8 cellular contexts compared by ENCODE assay signal in the genomic region with DNA sequence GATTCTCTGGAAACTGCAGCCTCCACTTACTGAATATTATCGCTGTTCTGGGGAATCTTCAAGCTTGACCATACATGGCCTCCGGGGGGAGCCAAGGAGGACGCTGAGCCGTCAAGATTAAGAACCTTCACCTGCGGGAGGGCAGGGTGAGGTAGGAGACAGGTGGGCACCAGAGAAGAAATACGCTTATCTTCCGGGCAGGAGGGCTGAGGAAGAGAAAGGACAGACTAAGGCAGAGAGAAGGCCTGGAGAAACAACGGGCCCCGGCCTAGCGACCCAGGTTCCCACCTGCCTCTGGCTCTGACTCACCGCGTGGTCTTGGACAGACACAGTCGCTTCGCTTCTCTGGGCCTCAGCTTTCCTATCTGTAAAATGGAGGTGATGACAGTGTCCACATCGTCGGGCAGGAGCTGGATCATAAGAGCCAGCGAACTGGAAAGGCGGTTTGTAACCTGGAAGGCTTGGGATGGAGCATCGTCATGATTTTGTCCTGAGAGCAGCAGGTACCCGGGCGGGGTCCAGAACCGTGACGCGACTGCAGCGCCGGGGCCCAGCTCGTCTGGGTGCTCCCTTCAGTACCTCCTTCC. TPM values are rescaled to one million over a fixed set of nuclear protein-coding genes. Genes with fewer than 3 reads are reported as not detected.
A peak's percentile ranks its signal among the peaks of the same experiment; 100 is the strongest.
DNase-seq lines count a peak whose midpoint lies in the region; ATAC-seq and TF ChIP-seq lines count a peak whose summit lies in the region.

No MANE protein-coding gene starts in this region.

- H3F3A ChIP-seq in MM.1S (ENCODE audit: insufficient read depth, low read length): no peaks in the 10 kb centered on the region

- H3K9me3 ChIP-seq in MM.1S (replicated peaks; ENCODE audit: insufficient read depth, low read length) (no peaks in the 10 kb centered on the region), mesodermal cell (ENCODE audit: control insufficient read depth, low read length) (no peaks in the 10 kb centered on the region)

- peaks cover 31% of the 10 kb centered on the region for H3K4me1 Mint-ChIP-seq in dendritic cell treated with granulocyte-macrophage colony-stimulating factor and Interleukin-4, amounts not matched to agents 40 ng/mL and 50 ng/mL, for 4 days (ENCODE audit: low read depth)
- peaks cover 60% of the 10 kb centered on the region for H3K4me1 Mint-ChIP-seq in stimulated activated naive CD8-positive, alpha-beta T cell treated with anti-CD3 and anti-CD28 coated beads, Interleukin-15, amount 100 ng/mL, for 72 hours

- 2 to 4% methylated on average over 25 of the region's 27 CpGs for WGBS in mesodermal cell (ENCODE audit: insufficient coverage in 2 of 2), 2 experiments

- POLR2A ChIA-PET in HEK293T (lab: Yijun Ruan, JAX): interaction anchor here (1.0 to 2.8 kb wide), 11 partner anchors 10 to 372 kb away, joined by 3 to 39 read pairs (median 4); a partner anchor contains a TSS

- peak overlapping the region; percentile 86 for H2AFZ ChIP-seq in MM.1S (ENCODE audit: low read length)

- peak; percentile 53 for ATAC-seq in stimulated activated naive CD8-positive, alpha-beta T cell treated with anti-CD3 and anti-CD28 coated beads, Interleukin-15, amount 100 ng/mL, for 72 hours

- DNase-seq in activated naive CD4-positive, alpha-beta T cell treated with Interleukin-2 at 50 U/mL for 16 hours: peak; percentile 55
- no peak for DNase-seq in activated naive CD4-positive, alpha-beta T cell (lab: John Stamatoyannopoulos, UW)
- DNase-seq in HEK293T (ENCODE audit: extremely low spot score): peak; percentile 61
- DNase-seq in MM.1S: peak; percentile 85
- peak; percentile 43 to 53 for DNase-seq in stimulated activated naive CD8-positive, alpha-beta T cell treated with anti-CD3 and anti-CD28 coated beads, Interleukin-15, amount 100 ng/mL, for 72 hours

- H3K4me2 ChIP-seq in MM.1S (ENCODE audit: low read depth, low read length): peak overlapping the region; percentile 59

- H3K27me3 ChIP-seq in MM.1S (replicated peaks; ENCODE audit: insufficient read depth, low read length): no peaks in the 10 kb centered on the region

- H3K9me2 ChIP-seq in MM.1S (replicated peaks; ENCODE audit: insufficient read depth, low read length): no peaks in the 10 kb centered on the region

- H3K4me3 ChIP-seq in MM.1S (ENCODE audit: low read length): peak overlapping the region; percentile 92
- peak overlapping the region; percentile 89 for H3K4me3 ChIP-seq in mesodermal cell (ENCODE audit: extremely low read depth, insufficient read depth, low read length, poor library complexity, severe bottlenecking)

- peaks cover 70% of the 10 kb centered on the region for H3K79me2 ChIP-seq in MM.1S (ENCODE audit: low read length)

- peak overlapping the region; percentile 82 for H3K27ac Mint-ChIP-seq in dendritic cell treated with granulocyte-macrophage colony-stimulating factor and Interleukin-4, amounts not matched to agents 40 ng/mL and 50 ng/mL, for 4 days
- H3K27ac Mint-ChIP-seq in stimulated activated naive CD8-positive, alpha-beta T cell treated with anti-CD3 and anti-CD28 coated beads, Interleukin-15, amount 100 ng/mL, for 72 hours: peak overlapping the region; percentile 93 to 98

- H4K20me1 ChIP-seq in MM.1S (ENCODE audit: insufficient read depth, low read length): no peaks in the 10 kb centered on the region

- H3K27ac ChIP-seq in MM.1S (ENCODE audit: low read length): peak overlapping the region; percentile 56; the same call in 1 of the 2 replicates
- H3K27ac ChIP-seq in VCaP: peak overlapping the region; percentile 76
- H3K27ac ChIP-seq in mesodermal cell (ENCODE audit: low read depth, low read length, severe bottlenecking): peak overlapping the region; percentile 16

- no peaks in the 10 kb centered on the region for H3K27me3 Mint-ChIP-seq in dendritic cell treated with granulocyte-macrophage colony-stimulating factor and Interleukin-4, amounts not matched to agents 40 ng/mL and 50 ng/mL, for 4 days
- H3K27me3 Mint-ChIP-seq in stimulated activated naive CD8-positive, alpha-beta T cell treated with anti-CD3 and anti-CD28 coated beads, Interleukin-15, amount 100 ng/mL, for 72 hours: no peaks in the 10 kb centered on the region

- H3K4me3 Mint-ChIP-seq in dendritic cell treated with granulocyte-macrophage colony-stimulating factor and Interleukin-4, amounts not matched to agents 40 ng/mL and 50 ng/mL, for 4 days: peak overlapping the region; percentile 98
- peak overlapping the region; percentile 92 to 99 for H3K4me3 Mint-ChIP-seq in stimulated activated naive CD8-positive, alpha-beta T cell treated with anti-CD3 and anti-CD28 coated beads, Interleukin-15, amount 100 ng/mL, for 72 hours

- intact Hi-C loops in dendritic cell treated with granulocyte-macrophage colony-stimulating factor and Interleukin-4, amounts not matched to agents 40 ng/mL and 50 ng/mL, for 4 days (cut with micrococcal nuclease): loop anchor here (1.0 kb wide), 2 partner anchors 52 to 189 kb away; a partner anchor contains a TSS

- H3K36me3 ChIP-seq in MM.1S (replicated peaks; ENCODE audit: insufficient read depth, low read length) (no peaks in the 10 kb centered on the region), mesodermal cell (ENCODE audit: control insufficient read depth, insufficient read depth, low read length) (peaks cover 69% of the 10 kb centered on the region)

- H3K9me3 Mint-ChIP-seq in dendritic cell treated with granulocyte-macrophage colony-stimulating factor and Interleukin-4, amounts not matched to agents 40 ng/mL and 50 ng/mL, for 4 days: no peaks in the 10 kb centered on the region
- no peaks in the 10 kb centered on the region for H3K9me3 Mint-ChIP-seq in stimulated activated naive CD8-positive, alpha-beta T cell treated with anti-CD3 and anti-CD28 coated beads, Interleukin-15, amount 100 ng/mL, for 72 hours

- TF ChIP-seq CTCF in MM.1S (IDR thresholded peaks at IDR 0.05; ENCODE audit: low read length) (peak; percentile 69), VCaP (conservative IDR thresholded peaks at IDR 0.05) (peak; percentile 69)

- CTCF ChIA-PET in HEK293T (lab: Yijun Ruan, JAX): interaction anchor here (0.7 to 2.0 kb wide), 12 partner anchors 13 to 328 kb away, joined by 3 to 7 read pairs (median 4); a partner anchor contains a TSS

- peaks cover 84% of the 10 kb centered on the region for H3K36me3 Mint-ChIP-seq in dendritic cell treated with granulocyte-macrophage colony-stimulating factor and Interleukin-4, amounts not matched to agents 40 ng/mL and 50 ng/mL, for 4 days (ENCODE audit: low read depth)

- H3K9ac ChIP-seq in MM.1S (ENCODE audit: low read length): peak overlapping the region; percentile 84

- peaks cover 13% of the 10 kb centered on the region for H3K4me1 ChIP-seq in MM.1S (ENCODE audit: low read length)
- no peaks in the 10 kb centered on the region for H3K4me1 ChIP-seq in mesodermal cell (ENCODE audit: control insufficient read depth, insufficient read depth, low read length, poor library complexity, severe bottlenecking)

TF ChIP-seq in HEK293T, 16 proteins besides CTCF, POLR2A, EP300 and RAD21:
- no peak for TF ChIP-seq ELF4 (IDR thresholded peaks at IDR 0.05)
- no peak for TF ChIP-seq BHLHE40 (IDR thresholded peaks at IDR 0.05; ENCODE audit: borderline replicate concordance)
- no peak for TF ChIP-seq SP1 (IDR thresholded peaks at IDR 0.05)
- TF ChIP-seq, protein P1, sequence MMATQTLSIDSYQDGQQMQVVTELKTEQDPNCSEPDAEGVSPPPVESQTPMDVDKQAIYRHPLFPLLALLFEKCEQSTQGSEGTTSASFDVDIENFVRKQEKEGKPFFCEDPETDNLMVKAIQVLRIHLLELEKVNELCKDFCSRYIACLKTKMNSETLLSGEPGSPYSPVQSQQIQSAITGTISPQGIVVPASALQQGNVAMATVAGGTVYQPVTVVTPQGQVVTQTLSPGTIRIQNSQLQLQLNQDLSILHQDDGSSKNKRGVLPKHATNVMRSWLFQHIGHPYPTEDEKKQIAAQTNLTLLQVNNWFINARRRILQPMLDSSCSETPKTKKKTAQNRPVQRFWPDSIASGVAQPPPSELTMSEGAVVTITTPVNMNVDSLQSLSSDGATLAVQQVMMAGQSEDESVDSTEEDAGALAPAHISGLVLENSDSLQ (IDR thresholded peaks at IDR 0.05): no peak
- TF ChIP-seq FOXM1 (IDR thresholded peaks at IDR 0.05; ENCODE audit: borderline replicate concordance): no peak
- no peak for TF ChIP-seq TARDBP (IDR thresholded peaks at IDR 0.05)
- TF ChIP-seq L3MBTL2 (conservative IDR thresholded peaks at IDR 0.05): peak; percentile 27
- TF ChIP-seq CTBP1 (IDR thresholded peaks at IDR 0.05; ENCODE audit: borderline replicate concordance): peak; percentile 24; the same call in 1 of the 2 replicates
TF ChIP-seq in HEK293T: peak in this region for 2.

RNA-seq across cellular contexts. Expression of a gene that starts 0.7 kb away (rescaled TPM):
- 10.9 TPM for polyA plus RNA-seq in mesodermal cell (2013, experiment 1 of 2)
- 9.0 TPM for polyA plus RNA-seq in mesodermal cell (2013, experiment 2 of 2)

RNA-seq across cellular contexts. Expression of a gene that starts 0.7 kb away (rescaled TPM):
- polyA plus RNA-seq in mesodermal cell (2013, experiment 1 of 2): 31.9 TPM
- polyA plus RNA-seq in mesodermal cell (2013, experiment 2 of 2): 26.0 TPM

RNA-seq across cellular contexts. Expression of a gene that starts 13.0 kb away (rescaled TPM):
- 40.8 TPM for polyA plus RNA-seq in mesodermal cell (2013, experiment 1 of 2)
- 28.0 TPM for polyA plus RNA-seq in mesodermal cell (2013, experiment 2 of 2)

RNA-seq across cellular contexts. Expression of a gene that starts 13.1 kb away (rescaled TPM):
- polyA plus RNA-seq in mesodermal cell (2013, experiment 1 of 2): 35.7 TPM
- 37.2 TPM for polyA plus RNA-seq in mesodermal cell (2013, experiment 2 of 2)

RNA-seq across cellular contexts. Expression of a gene that starts 51.1 kb away (rescaled TPM):
- 1.3 TPM for polyA plus RNA-seq in mesodermal cell (2013, experiment 1 of 2)
- polyA plus RNA-seq in mesodermal cell (2013, experiment 2 of 2): 0.76 TPM

Comparison
In these comparisons a context has a peak if more than half of its experiments do, and no peak if none do; other contexts are left out.
1. DNase-seq: peak in activated naive CD4-positive, alpha-beta T cell treated with Interleukin-2 at 50 U/mL for 16 hours (single experiment), HEK293T (single experiment), MM.1S (single experiment) and stimulated activated naive CD8-positive, alpha-beta T cell treated with anti-CD3 and anti-CD28 coated beads, Interleukin-15, amount 100 ng/mL, for 72 hours (2 of 2); none in activated naive CD4-positive, alpha-beta T cell (0 of 4).
2. H3K27ac ChIP-seq: peak in every context shown above with its lines; median percentile 76 in VCaP; 56 in MM.1S; 16 in mesodermal cell.